1 cellular context compared by ENCODE assay signal in the genomic region with DNA sequence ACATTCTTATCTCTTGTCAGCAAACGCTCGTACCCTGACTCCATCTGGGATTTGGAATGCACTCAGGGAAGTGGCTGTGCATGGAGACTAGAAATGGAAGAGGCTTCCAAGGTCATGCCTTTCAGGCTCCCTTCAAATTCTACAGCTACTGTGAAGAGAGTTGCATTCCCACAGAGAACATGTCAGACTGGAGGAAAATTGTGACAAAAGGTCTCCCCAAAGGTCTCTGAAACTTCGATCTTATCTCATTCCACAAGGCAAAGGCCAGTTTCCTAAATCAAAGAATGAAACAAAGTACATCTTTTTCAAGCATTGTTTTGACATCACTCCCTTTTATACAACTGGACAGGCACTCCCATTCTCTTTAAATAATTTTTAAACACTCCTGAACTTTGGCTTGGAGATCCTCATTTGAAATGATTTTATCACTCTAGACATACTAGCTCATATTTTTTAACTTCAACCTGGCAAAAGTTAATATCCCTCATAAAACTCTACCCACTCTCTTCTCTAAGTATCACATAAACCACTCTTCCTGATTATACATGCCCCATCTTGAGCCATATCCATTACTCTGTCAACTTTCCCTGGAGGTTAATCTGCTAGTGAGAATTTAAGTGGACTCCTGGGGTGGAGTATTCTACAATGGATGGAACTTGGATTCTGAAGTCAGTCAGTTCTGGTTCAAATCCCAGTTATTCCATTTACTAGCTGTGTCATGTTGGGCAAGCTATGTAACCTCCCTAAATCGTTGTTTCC.
TF ChIP-seq lines count a peak whose summit lies in the region.

No MANE protein-coding gene starts in this region.

TF ChIP-seq in HCT116, 20 proteins besides CTCF, POLR2A, EP300 and RAD21:
- TF ChIP-seq, protein P1, sequence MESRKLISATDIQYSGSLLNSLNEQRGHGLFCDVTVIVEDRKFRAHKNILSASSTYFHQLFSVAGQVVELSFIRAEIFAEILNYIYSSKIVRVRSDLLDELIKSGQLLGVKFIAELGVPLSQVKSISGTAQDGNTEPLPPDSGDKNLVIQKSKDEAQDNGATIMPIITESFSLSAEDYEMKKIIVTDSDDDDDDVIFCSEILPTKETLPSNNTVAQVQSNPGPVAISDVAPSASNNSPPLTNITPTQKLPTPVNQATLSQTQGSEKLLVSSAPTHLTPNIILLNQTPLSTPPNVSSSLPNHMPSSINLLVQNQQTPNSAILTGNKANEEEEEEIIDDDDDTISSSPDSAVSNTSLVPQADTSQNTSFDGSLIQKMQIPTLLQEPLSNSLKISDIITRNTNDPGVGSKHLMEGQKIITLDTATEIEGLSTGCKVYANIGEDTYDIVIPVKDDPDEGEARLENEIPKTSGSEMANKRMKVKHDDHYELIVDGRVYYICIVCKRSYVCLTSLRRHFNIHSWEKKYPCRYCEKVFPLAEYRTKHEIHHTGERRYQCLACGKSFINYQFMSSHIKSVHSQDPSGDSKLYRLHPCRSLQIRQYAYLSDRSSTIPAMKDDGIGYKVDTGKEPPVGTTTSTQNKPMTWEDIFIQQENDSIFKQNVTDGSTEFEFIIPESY (IDR thresholded peaks at IDR 0.05; ENCODE audit: extremely low read depth, insufficient replicate concordance, low read length), result no peak
- no peak for TF ChIP-seq SIN3A (IDR thresholded peaks at IDR 0.05; ENCODE audit: low read depth)
- no peak for TF ChIP-seq ZFX (IDR thresholded peaks at IDR 0.05)
- TF ChIP-seq JUND (IDR thresholded peaks at IDR 0.05), result no peak
- TF ChIP-seq, protein P2, sequence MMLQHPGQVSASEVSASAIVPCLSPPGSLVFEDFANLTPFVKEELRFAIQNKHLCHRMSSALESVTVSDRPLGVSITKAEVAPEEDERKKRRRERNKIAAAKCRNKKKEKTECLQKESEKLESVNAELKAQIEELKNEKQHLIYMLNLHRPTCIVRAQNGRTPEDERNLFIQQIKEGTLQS (IDR thresholded peaks at IDR 0.05), result no peak
- no peak for TF ChIP-seq TCF7L2 (IDR thresholded peaks at IDR 0.05; ENCODE audit: borderline replicate concordance, extremely low read depth, insufficient read depth, insufficient read length)
- TF ChIP-seq ZNF274 (IDR thresholded peaks at IDR 0.05; ENCODE audit: low read depth, low read length), result no peak
- no peak for TF ChIP-seq SRF (IDR thresholded peaks at IDR 0.05; ENCODE audit: low read depth)
- TF ChIP-seq, protein P3, sequence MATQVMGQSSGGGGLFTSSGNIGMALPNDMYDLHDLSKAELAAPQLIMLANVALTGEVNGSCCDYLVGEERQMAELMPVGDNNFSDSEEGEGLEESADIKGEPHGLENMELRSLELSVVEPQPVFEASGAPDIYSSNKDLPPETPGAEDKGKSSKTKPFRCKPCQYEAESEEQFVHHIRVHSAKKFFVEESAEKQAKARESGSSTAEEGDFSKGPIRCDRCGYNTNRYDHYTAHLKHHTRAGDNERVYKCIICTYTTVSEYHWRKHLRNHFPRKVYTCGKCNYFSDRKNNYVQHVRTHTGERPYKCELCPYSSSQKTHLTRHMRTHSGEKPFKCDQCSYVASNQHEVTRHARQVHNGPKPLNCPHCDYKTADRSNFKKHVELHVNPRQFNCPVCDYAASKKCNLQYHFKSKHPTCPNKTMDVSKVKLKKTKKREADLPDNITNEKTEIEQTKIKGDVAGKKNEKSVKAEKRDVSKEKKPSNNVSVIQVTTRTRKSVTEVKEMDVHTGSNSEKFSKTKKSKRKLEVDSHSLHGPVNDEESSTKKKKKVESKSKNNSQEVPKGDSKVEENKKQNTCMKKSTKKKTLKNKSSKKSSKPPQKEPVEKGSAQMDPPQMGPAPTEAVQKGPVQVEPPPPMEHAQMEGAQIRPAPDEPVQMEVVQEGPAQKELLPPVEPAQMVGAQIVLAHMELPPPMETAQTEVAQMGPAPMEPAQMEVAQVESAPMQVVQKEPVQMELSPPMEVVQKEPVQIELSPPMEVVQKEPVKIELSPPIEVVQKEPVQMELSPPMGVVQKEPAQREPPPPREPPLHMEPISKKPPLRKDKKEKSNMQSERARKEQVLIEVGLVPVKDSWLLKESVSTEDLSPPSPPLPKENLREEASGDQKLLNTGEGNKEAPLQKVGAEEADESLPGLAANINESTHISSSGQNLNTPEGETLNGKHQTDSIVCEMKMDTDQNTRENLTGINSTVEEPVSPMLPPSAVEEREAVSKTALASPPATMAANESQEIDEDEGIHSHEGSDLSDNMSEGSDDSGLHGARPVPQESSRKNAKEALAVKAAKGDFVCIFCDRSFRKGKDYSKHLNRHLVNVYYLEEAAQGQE (IDR thresholded peaks at IDR 0.05; ENCODE audit: low read depth), result no peak
- TF ChIP-seq CEBPB (IDR thresholded peaks at IDR 0.05; ENCODE audit: low read depth), result no peak
- TF ChIP-seq EZH2 (IDR thresholded peaks at IDR 0.05), result no peak
